ENCODE assay signal across 2 cellular contexts in the genomic region with DNA sequence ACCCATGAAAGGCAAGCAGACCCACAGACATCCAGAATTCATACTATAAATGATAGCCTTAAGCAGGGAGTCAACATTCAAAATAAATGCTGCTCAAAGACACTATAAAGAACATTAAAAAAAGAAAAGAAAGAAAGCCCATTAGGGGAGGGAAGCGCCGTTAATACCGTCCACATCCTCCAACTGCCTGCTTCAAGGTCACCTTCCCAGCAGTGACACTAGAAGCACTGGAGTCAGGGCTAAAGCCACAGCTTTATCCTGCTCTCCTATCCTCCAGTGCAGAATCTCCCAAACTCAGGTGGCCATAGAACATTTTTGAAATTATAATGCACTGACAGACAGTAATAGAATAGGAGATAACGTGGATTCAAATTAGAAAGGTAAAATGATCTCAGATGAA.
TF ChIP-seq lines count a peak whose summit lies in the region.

No MANE protein-coding gene starts in this region.

TF ChIP-seq in SK-N-SH, 30 proteins besides CTCF, POLR2A, EP300 and RAD21:
- TF ChIP-seq ELF1 (IDR thresholded peaks at IDR 0.05) (no peak), SMC3 (IDR thresholded peaks at IDR 0.05; ENCODE audit: low read depth, low read length) (no peak), CHD2 (IDR thresholded peaks at IDR 0.05; ENCODE audit: low read length, partially characterized antibody) (no peak), TCF12 (IDR thresholded peaks at IDR 0.05) (no peak), NRF1 (IDR thresholded peaks at IDR 0.05; ENCODE audit: low read depth, low read length) (no peak), RFX5 (IDR thresholded peaks at IDR 0.05; ENCODE audit: low read length) (no peak), NFIC (IDR thresholded peaks at IDR 0.05; ENCODE audit: borderline replicate concordance) (no peak)
- TF ChIP-seq, protein P1, sequence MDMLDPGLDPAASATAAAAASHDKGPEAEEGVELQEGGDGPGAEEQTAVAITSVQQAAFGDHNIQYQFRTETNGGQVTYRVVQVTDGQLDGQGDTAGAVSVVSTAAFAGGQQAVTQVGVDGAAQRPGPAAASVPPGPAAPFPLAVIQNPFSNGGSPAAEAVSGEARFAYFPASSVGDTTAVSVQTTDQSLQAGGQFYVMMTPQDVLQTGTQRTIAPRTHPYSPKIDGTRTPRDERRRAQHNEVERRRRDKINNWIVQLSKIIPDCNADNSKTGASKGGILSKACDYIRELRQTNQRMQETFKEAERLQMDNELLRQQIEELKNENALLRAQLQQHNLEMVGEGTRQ (IDR thresholded peaks at IDR 0.05; ENCODE audit: borderline replicate concordance, low read depth, low read length), result no peak
- TF ChIP-seq, protein P2, sequence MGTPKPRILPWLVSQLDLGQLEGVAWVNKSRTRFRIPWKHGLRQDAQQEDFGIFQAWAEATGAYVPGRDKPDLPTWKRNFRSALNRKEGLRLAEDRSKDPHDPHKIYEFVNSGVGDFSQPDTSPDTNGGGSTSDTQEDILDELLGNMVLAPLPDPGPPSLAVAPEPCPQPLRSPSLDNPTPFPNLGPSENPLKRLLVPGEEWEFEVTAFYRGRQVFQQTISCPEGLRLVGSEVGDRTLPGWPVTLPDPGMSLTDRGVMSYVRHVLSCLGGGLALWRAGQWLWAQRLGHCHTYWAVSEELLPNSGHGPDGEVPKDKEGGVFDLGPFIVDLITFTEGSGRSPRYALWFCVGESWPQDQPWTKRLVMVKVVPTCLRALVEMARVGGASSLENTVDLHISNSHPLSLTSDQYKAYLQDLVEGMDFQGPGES (IDR thresholded peaks at IDR 0.05; ENCODE audit: low read depth, low read length), result no peak
TF ChIP-seq in SK-N-SH: peak in this region for 0.

TF ChIP-seq in SK-N-SH treated with all-trans-retinoic acid at 6 μM for 48 hours, 23 proteins besides CTCF, POLR2A, EP300 and RAD21:
- TF ChIP-seq BACH2 (CRISPR knock-in tag; IDR thresholded peaks at IDR 0.05; ENCODE audit: borderline replicate concordance) (no peak), TOX (CRISPR knock-in tag; IDR thresholded peaks at IDR 0.05; ENCODE audit: borderline replicate concordance) (no peak), ISL1 (CRISPR knock-in tag; IDR thresholded peaks at IDR 0.05) (no peak), TCF4 (CRISPR knock-in tag; IDR thresholded peaks at IDR 0.05; ENCODE audit: borderline replicate concordance) (no peak), SNAI2 (CRISPR knock-in tag; IDR thresholded peaks at IDR 0.05) (no peak), ZC3H10 (CRISPR knock-in tag; IDR thresholded peaks at IDR 0.05) (no peak), PPARA (CRISPR knock-in tag; IDR thresholded peaks at IDR 0.05; ENCODE audit: borderline replicate concordance) (no peak), ZNF8 (CRISPR knock-in tag; IDR thresholded peaks at IDR 0.05) (no peak)
- TF ChIP-seq, protein P3, sequence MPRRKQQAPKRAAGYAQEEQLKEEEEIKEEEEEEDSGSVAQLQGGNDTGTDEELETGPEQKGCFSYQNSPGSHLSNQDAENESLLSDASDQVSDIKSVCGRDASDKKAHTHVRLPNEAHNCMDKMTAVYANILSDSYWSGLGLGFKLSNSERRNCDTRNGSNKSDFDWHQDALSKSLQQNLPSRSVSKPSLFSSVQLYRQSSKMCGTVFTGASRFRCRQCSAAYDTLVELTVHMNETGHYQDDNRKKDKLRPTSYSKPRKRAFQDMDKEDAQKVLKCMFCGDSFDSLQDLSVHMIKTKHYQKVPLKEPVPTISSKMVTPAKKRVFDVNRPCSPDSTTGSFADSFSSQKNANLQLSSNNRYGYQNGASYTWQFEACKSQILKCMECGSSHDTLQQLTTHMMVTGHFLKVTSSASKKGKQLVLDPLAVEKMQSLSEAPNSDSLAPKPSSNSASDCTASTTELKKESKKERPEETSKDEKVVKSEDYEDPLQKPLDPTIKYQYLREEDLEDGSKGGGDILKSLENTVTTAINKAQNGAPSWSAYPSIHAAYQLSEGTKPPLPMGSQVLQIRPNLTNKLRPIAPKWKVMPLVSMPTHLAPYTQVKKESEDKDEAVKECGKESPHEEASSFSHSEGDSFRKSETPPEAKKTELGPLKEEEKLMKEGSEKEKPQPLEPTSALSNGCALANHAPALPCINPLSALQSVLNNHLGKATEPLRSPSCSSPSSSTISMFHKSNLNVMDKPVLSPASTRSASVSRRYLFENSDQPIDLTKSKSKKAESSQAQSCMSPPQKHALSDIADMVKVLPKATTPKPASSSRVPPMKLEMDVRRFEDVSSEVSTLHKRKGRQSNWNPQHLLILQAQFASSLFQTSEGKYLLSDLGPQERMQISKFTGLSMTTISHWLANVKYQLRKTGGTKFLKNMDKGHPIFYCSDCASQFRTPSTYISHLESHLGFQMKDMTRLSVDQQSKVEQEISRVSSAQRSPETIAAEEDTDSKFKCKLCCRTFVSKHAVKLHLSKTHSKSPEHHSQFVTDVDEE (CRISPR knock-in tag; IDR thresholded peaks at IDR 0.05), result no peak
- TF ChIP-seq, protein P4, sequence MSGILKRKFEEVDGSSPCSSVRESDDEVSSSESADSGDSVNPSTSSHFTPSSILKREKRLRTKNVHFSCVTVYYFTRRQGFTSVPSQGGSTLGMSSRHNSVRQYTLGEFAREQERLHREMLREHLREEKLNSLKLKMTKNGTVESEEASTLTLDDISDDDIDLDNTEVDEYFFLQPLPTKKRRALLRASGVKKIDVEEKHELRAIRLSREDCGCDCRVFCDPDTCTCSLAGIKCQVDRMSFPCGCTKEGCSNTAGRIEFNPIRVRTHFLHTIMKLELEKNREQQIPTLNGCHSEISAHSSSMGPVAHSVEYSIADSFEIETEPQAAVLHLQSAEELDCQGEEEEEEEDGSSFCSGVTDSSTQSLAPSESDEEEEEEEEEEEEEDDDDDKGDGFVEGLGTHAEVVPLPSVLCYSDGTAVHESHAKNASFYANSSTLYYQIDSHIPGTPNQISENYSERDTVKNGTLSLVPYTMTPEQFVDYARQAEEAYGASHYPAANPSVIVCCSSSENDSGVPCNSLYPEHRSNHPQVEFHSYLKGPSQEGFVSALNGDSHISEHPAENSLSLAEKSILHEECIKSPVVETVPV (CRISPR knock-in tag; IDR thresholded peaks at IDR 0.05), result no peak
